In genomic region chrX:12206413-12206812, GRCh38 we compare ENCODE assay signal across 32 cellular contexts.
"Had no signal": no experiment of that assay in that cellular context is flagged by ENCODE, and none has a peak within 500 bp of the region (broad histone marks: within the 10 kb centered on the region; RNA-seq: fewer than 3 reads in every experiment).

No MANE protein-coding gene starts in this region.

- ATAC-seq: activated CD8-positive, alpha-beta T cell treated with anti-CD3 and anti-CD28 coated beads for 36 hours; activated T-cell treated with anti-CD3 and anti-CD28 coated beads, Interleukin-2, amount 50 U/mL, for 72 hours; activated T-helper 17 cell treated with anti-CD3 and anti-CD28 coated beads, Interleukin-2, amount 50 U/mL, for 72 hours had no signal

- H3K4me1 Mint-ChIP-seq: activated CD4-positive, alpha-beta T cell treated with anti-CD3 and anti-CD28 coated beads, Interleukin-2, amount 10 ng/mL, durations not matched to agents 24 days and 14 days; activated naive CD8-positive, alpha-beta T cell treated with anti-CD3 and anti-CD28 coated beads for 36 hours; activated T-helper 17 cell treated with anti-CD3 and anti-CD28 coated beads, Interleukin-2, amount 50 U/mL, for 72 hours had no signal

- H3K4me1 ChIP-seq: SJCRH30 had no signal

- H2AFZ ChIP-seq: PC-9 had no signal

- H3K4me3 Mint-ChIP-seq: activated CD4-positive, alpha-beta T cell treated with anti-CD3 and anti-CD28 coated beads, Interleukin-2, amount 10 ng/mL, durations not matched to agents 24 days and 14 days; activated CD8-positive, alpha-beta T cell treated with anti-CD3 and anti-CD28 coated beads for 36 hours; activated naive CD8-positive, alpha-beta T cell treated with anti-CD3 and anti-CD28 coated beads for 36 hours; activated T-cell treated with anti-CD3 and anti-CD28 coated beads, Interleukin-2, amount 50 U/mL, for 72 hours; activated T-helper 17 cell treated with anti-CD3 and anti-CD28 coated beads, Interleukin-2, amount 50 U/mL, for 72 hours had no signal

- H3K27ac ChIP-seq: brain microvascular endothelial cell, KMS-11, PC-9, SJCRH30, SK-N-MC had no signal

- H3K4me2 ChIP-seq: KMS-11, PC-9 had no signal

- H3K36me3 Mint-ChIP-seq: activated naive CD8-positive, alpha-beta T cell treated with anti-CD3 and anti-CD28 coated beads for 36 hours had no signal

- H3K9me3 Mint-ChIP-seq: activated CD4-positive, alpha-beta T cell treated with anti-CD3 and anti-CD28 coated beads, Interleukin-2, amount 10 ng/mL, durations not matched to agents 24 days and 14 days; activated CD8-positive, alpha-beta T cell treated with anti-CD3 and anti-CD28 coated beads for 36 hours; activated T-cell treated with anti-CD3 and anti-CD28 coated beads, Interleukin-2, amount 50 U/mL, for 72 hours; activated T-helper 17 cell treated with anti-CD3 and anti-CD28 coated beads, Interleukin-2, amount 50 U/mL, for 72 hours had no signal

- H3K4me3 ChIP-seq: PC-9, SJCRH30, SK-N-MC had no signal

- H3K27me3 ChIP-seq: brain microvascular endothelial cell, SJCRH30 had no signal

- H3K36me3 ChIP-seq: brain microvascular endothelial cell, SJCRH30 had no signal

- DNase-seq: activated CD4-positive, alpha-beta T cell treated with anti-CD3 and anti-CD28 coated beads, Interleukin-2, amount 10 ng/mL, durations not matched to agents 24 days and 14 days; activated CD4-positive, alpha-beta T cell treated with anti-CD3 and anti-CD28 coated beads, Interleukin-2, amount 50 U/mL, for 4 hours; activated CD8-positive, alpha-beta T cell treated with anti-CD3 and anti-CD28 coated beads for 36 hours; activated effector memory CD4-positive, alpha-beta T cell treated with anti-CD3 and anti-CD28 coated beads, Interleukin-2, amount 50 U/mL, for 16 hours; activated naive CD4-positive, alpha-beta T cell; activated naive CD4-positive, alpha-beta T cell treated with anti-CD3 and anti-CD28 coated beads, Interleukin-2, amount 50 U/mL, for 16 hours; activated naive CD8-positive, alpha-beta T cell treated with anti-CD3 and anti-CD28 coated beads for 36 hours; activated T-cell treated with anti-CD3 and anti-CD28 coated beads, Interleukin-2, amount 50 U/mL, for 1 hour; activated T-cell treated with anti-CD3 and anti-CD28 coated beads, Interleukin-2, amount 50 U/mL, for 72 hours; amniotic stem cell; aorta; brain microvascular endothelial cell; central memory CD4-positive, alpha-beta T cell; MM.1S; MV-4-11; NCI-H1092; NCI-H1436 treated with DMSO at 0.1 percent for 48 hours; NCI-H1694 treated with DMSO at 0.1 percent for 48 hours; NCI-H2029 treated with DMSO at 0.1 percent for 48 hours; NCI-H2107; NCI-H2171; NCI-H510A treated with DMSO at 0.1 percent for 48 hours; NCI-H526 treated with DMSO at 0.1 percent for 48 hours; NCI-H774; NK-92 treated with Interleukin-12 subunit alpha and Interleukin-12 subunit beta, amount 100 ng/mL, for 24 hours; PC-9; SHP77; SJCRH30; T1000 had no signal

- H3K27me3 Mint-ChIP-seq: activated CD4-positive, alpha-beta T cell treated with anti-CD3 and anti-CD28 coated beads, Interleukin-2, amount 10 ng/mL, durations not matched to agents 24 days and 14 days; activated CD8-positive, alpha-beta T cell treated with anti-CD3 and anti-CD28 coated beads for 36 hours; activated T-helper 17 cell treated with anti-CD3 and anti-CD28 coated beads, Interleukin-2, amount 50 U/mL, for 72 hours had no signal

- H3K9me3 ChIP-seq: SJCRH30 had no signal

- H3K9ac ChIP-seq: KMS-11 had no signal

- H3K27ac Mint-ChIP-seq: activated CD4-positive, alpha-beta T cell treated with anti-CD3 and anti-CD28 coated beads, Interleukin-2, amount 10 ng/mL, durations not matched to agents 24 days and 14 days; activated CD8-positive, alpha-beta T cell treated with anti-CD3 and anti-CD28 coated beads for 36 hours; activated naive CD8-positive, alpha-beta T cell treated with anti-CD3 and anti-CD28 coated beads for 36 hours; activated T-cell treated with anti-CD3 and anti-CD28 coated beads, Interleukin-2, amount 50 U/mL, for 72 hours; activated T-helper 17 cell treated with anti-CD3 and anti-CD28 coated beads, Interleukin-2, amount 50 U/mL, for 72 hours had no signal
